17 cellular contexts compared by ENCODE assay signal in genomic region chr7:30472771-30473392, GRCh38. TPM values are rescaled to one million over a fixed set of nuclear protein-coding genes. Genes with fewer than 3 reads are reported as not detected.
A peak's percentile ranks its signal among the peaks of the same experiment; 100 is the strongest.
DNase-seq lines count a peak whose midpoint lies in the region; ATAC-seq, FAIRE-seq and TF ChIP-seq lines count a peak whose summit lies in the region.
"Had no signal": no experiment of that assay in that cellular context is flagged by ENCODE, and none has a peak within 500 bp of the region (broad histone marks: within the 10 kb centered on the region; RNA-seq: fewer than 3 reads in every experiment).

No MANE protein-coding gene starts in this region.

- H3K4me3 ChIP-seq in GM12878 (no peak overlapping the region), thoracic aorta (no peak overlapping the region)

- FAIRE-seq in GM12878 (lab: Jason Lieb, UNC) = no peak
- FAIRE-seq: A204.1 had no signal

- peaks cover 23% of the 10 kb centered on the region for H3K79me2 ChIP-seq in GM12878 (ENCODE audit: control insufficient read depth, insufficient read depth, low read length)

- H3K27me3 Mint-ChIP-seq in activated naive CD8-positive, alpha-beta T cell treated with anti-CD3 and anti-CD28 coated beads, Interleukin-2, amount 10 ng/mL, durations not matched to agents 7 days and 5 days = no peaks in the 10 kb centered on the region
- H3K27me3 Mint-ChIP-seq in activated naive CD8-positive, alpha-beta T cell treated with anti-CD3 and anti-CD28 coated beads, Interleukin-2, amount 50 U/mL, for 24 hours = no peaks in the 10 kb centered on the region
- H3K27me3 Mint-ChIP-seq: central memory CD8-positive, alpha-beta T cell; naive B cell; stimulated activated naive CD8-positive, alpha-beta T cell treated with anti-CD3 and anti-CD28 coated beads, Interleukin-15, Interleukin-2, amounts not matched to agents 100 ng/mL and 50 ng/mL, for 24 hours had no signal

- no peak for TF ChIP-seq RAD21 in GM12878 (IDR thresholded peaks at IDR 0.05; ENCODE audit: insufficient read depth, low read depth, low read length)

- no peak for TF ChIP-seq POLR2A in GM12878 (IDR thresholded peaks at IDR 0.05; ENCODE audit: low read depth, low read length)

- H3K9me3 ChIP-seq in GM12878 (replicated peaks; ENCODE audit: control insufficient read depth, insufficient read depth, low read length) (no peaks in the 10 kb centered on the region; the same call in 2 of the 3 replicates), thoracic aorta (no peaks in the 10 kb centered on the region)

- H3K9me3 Mint-ChIP-seq in activated naive CD8-positive, alpha-beta T cell treated with anti-CD3 and anti-CD28 coated beads, Interleukin-2, amount 10 ng/mL, durations not matched to agents 7 days and 5 days = no peaks in the 10 kb centered on the region
- peaks cover 4% of the 10 kb centered on the region for H3K9me3 Mint-ChIP-seq in activated naive CD8-positive, alpha-beta T cell treated with anti-CD3 and anti-CD28 coated beads, Interleukin-2, amount 50 U/mL, for 24 hours
- H3K9me3 Mint-ChIP-seq: central memory CD8-positive, alpha-beta T cell; stimulated activated naive CD8-positive, alpha-beta T cell treated with anti-CD3 and anti-CD28 coated beads, Interleukin-15, Interleukin-2, amounts not matched to agents 100 ng/mL and 50 ng/mL, for 24 hours had no signal

- H3K27ac Mint-ChIP-seq in activated naive CD8-positive, alpha-beta T cell treated with anti-CD3 and anti-CD28 coated beads, Interleukin-2, amount 10 ng/mL, durations not matched to agents 7 days and 5 days = no peak overlapping the region
- no peak overlapping the region for H3K27ac Mint-ChIP-seq in activated naive CD8-positive, alpha-beta T cell treated with anti-CD3 and anti-CD28 coated beads, Interleukin-2, amount 50 U/mL, for 24 hours

- H3K27ac ChIP-seq in GM12878 (ENCODE audit: control insufficient read depth, insufficient read depth) (no peak overlapping the region), thoracic aorta (peak overlapping the region; percentile 39 to 67)

- intact Hi-C loops in GM12878 (cut with micrococcal nuclease; ENCODE audit: unreplicated experiment) = no loop called here

- H3K36me3 ChIP-seq in GM12878 (ENCODE audit: control insufficient read depth in 2 of 2, insufficient read depth in 2 of 2, low read length in 1 of 2) (0 out of 4 replicates have a peak, but pooled peaks cover 0 to 6% of the 10 kb centered on the region in 2 experiments), thoracic aorta (no peaks in the 10 kb centered on the region)

- POLR2A ChIA-PET in activated naive CD8-positive, alpha-beta T cell treated with anti-CD3 and anti-CD28 coated beads, Interleukin-2, amount 10 ng/mL, durations not matched to agents 7 days and 5 days (lab: Charles Lee) = no interaction called here
- POLR2A ChIA-PET in GM12878 (lab: Charles Lee) = no interaction called here

- RAD21 ChIA-PET in GM12878 (lab: Charles Lee; ENCODE audit: unreplicated experiment) = no interaction called here

- 100% methylated on average over 1 of the region's 1 CpG for WGBS in GM12878 (ENCODE audit: insufficient coverage, insufficient replicate concordance, low lambda C conversion rate, missing lambda C conversion rate)

- CTCF ChIA-PET in GM12878 (lab: Yijun Ruan, JAX) = interaction anchor here (1.1 to 2.0 kb wide), 2 partner anchors 13 to 197 kb away, joined by 3 to 5 read pairs; no protein-coding TSS in a partner anchor

- no peak for DNase-seq in activated naive CD8-positive, alpha-beta T cell treated with anti-CD3 and anti-CD28 coated beads, Interleukin-2, amount 10 ng/mL, durations not matched to agents 7 days and 5 days
- no peak for DNase-seq in activated naive CD8-positive, alpha-beta T cell treated with anti-CD3 and anti-CD28 coated beads, Interleukin-2, amount 50 U/mL, for 24 hours
- no peak for DNase-seq in GM12878 (ENCODE audit: low read depth, low spot score)
- DNase-seq in iris pigment epithelial cell (ENCODE audit: low read depth) = peak; percentile 94
- no peak for DNase-seq in thoracic aorta (ENCODE audit: low spot score)
- no peak for DNase-seq in hippocampal formation (lab: John Stamatoyannopoulos, UW)
- DNase-seq: activated T-cell treated with anti-CD3 and anti-CD28 coated beads for 4 hours, GF-D8, H7, naive B cell, NCI-H1048, T1000 had no signal

- H3K27me3 ChIP-seq in GM12878 (replicated peaks in 1 of 2; ENCODE audit: control insufficient read depth in 2 of 2, insufficient read depth in 2 of 2, low read length in 1 of 2) (no peaks in the 10 kb centered on the region), thoracic aorta (replicated peaks; ENCODE audit: insufficient read depth) (no peaks in the 10 kb centered on the region)

- in situ Hi-C loops in GM12878 (cut with MboI) = no loop called here

- no peak for ATAC-seq in activated naive CD8-positive, alpha-beta T cell treated with anti-CD3 and anti-CD28 coated beads, Interleukin-2, amount 10 ng/mL, durations not matched to agents 7 days and 5 days (ENCODE audit: low read depth)
- ATAC-seq in activated naive CD8-positive, alpha-beta T cell treated with anti-CD3 and anti-CD28 coated beads, Interleukin-2, amount 50 U/mL, for 24 hours = no peak
- ATAC-seq in GM12878 = no peak
- ATAC-seq in thoracic aorta (ENCODE audit: insufficient number of reproducible peaks, low FRiP score, low read depth) = no peak
- no peak for ATAC-seq in HG03565 (IDR thresholded peaks at IDR 0.05; ENCODE audit: unreplicated experiment)
- no peak for ATAC-seq in HG03378 (IDR thresholded peaks at IDR 0.05; ENCODE audit: unreplicated experiment)

- TF ChIP-seq CTCF in GM12878 (IDR thresholded peaks at IDR 0.05 in 2 of 3, conservative IDR thresholded peaks at IDR 0.05 in 1 of 3; ENCODE audit: control insufficient read depth in 2 of 3, extremely low read depth in 1 of 3, insufficient read depth in 1 of 3, low read depth in 3 of 3, low read length in 3 of 3) (no peak), thoracic aorta (IDR thresholded peaks at IDR 0.05) (no peak)

- H3K4me1 ChIP-seq in GM12878 (ENCODE audit: control insufficient read depth, insufficient read depth, low read length) (peaks cover 31% of the 10 kb centered on the region), thoracic aorta (ENCODE audit: control insufficient read depth in 1 of 2, low read depth in 2 of 2) (peaks cover 60 to 100% of the 10 kb centered on the region in 2 donors)

- H3K9ac ChIP-seq in GM12878 (ENCODE audit: control insufficient read depth, insufficient read depth, low read length) = no peak overlapping the region

- H3K4me1 Mint-ChIP-seq in activated naive CD8-positive, alpha-beta T cell treated with anti-CD3 and anti-CD28 coated beads, Interleukin-2, amount 10 ng/mL, durations not matched to agents 7 days and 5 days = peaks cover 78% of the 10 kb centered on the region
- H3K4me1 Mint-ChIP-seq in activated naive CD8-positive, alpha-beta T cell treated with anti-CD3 and anti-CD28 coated beads, Interleukin-2, amount 50 U/mL, for 24 hours = peaks cover 94% of the 10 kb centered on the region

- peak overlapping the region; percentile 15 for H3K4me3 Mint-ChIP-seq in activated naive CD8-positive, alpha-beta T cell treated with anti-CD3 and anti-CD28 coated beads, Interleukin-2, amount 10 ng/mL, durations not matched to agents 7 days and 5 days
- no peak overlapping the region for H3K4me3 Mint-ChIP-seq in activated naive CD8-positive, alpha-beta T cell treated with anti-CD3 and anti-CD28 coated beads, Interleukin-2, amount 50 U/mL, for 24 hours
- H3K4me3 Mint-ChIP-seq: central memory CD8-positive, alpha-beta T cell; stimulated activated naive CD8-positive, alpha-beta T cell treated with anti-CD3 and anti-CD28 coated beads, Interleukin-15, Interleukin-2, amounts not matched to agents 100 ng/mL and 50 ng/mL, for 24 hours had no signal

- no peak for TF ChIP-seq EP300 in GM12878 (IDR thresholded peaks at IDR 0.05; ENCODE audit: borderline replicate concordance in 1 of 2, control insufficient read depth in 1 of 2, low read depth in 2 of 2, low read length in 2 of 2)

- peaks cover 48% of the 10 kb centered on the region for H3K36me3 Mint-ChIP-seq in activated naive CD8-positive, alpha-beta T cell treated with anti-CD3 and anti-CD28 coated beads, Interleukin-2, amount 10 ng/mL, durations not matched to agents 7 days and 5 days
- peaks cover 13% of the 10 kb centered on the region for H3K36me3 Mint-ChIP-seq in activated naive CD8-positive, alpha-beta T cell treated with anti-CD3 and anti-CD28 coated beads, Interleukin-2, amount 50 U/mL, for 24 hours (ENCODE audit: low read depth)

- no peak overlapping the region for H2AFZ ChIP-seq in GM12878 (ENCODE audit: control insufficient read depth, low read depth, low read length)

- BruUV-seq in GM12878 (replicated peaks; lab: Mats Ljungman, UMichigan) = no TSS peak

- H4K20me1 ChIP-seq in GM12878 (ENCODE audit: control insufficient read depth, insufficient read depth) = no peaks in the 10 kb centered on the region

- H3K4me2 ChIP-seq in GM12878 (ENCODE audit: control insufficient read depth, insufficient read depth) = peak overlapping the region; percentile 5; the same call in 1 of the 2 replicates

- SMC1A ChIA-PET in GM12878 (lab: Charles Lee; ENCODE audit: uncharacterized antibody, unreplicated experiment) = interaction anchor here (0.7 to 1.2 kb wide), 3 partner anchors 8 to 26 kb away, joined by 3 to 5 read pairs (median 3); no protein-coding TSS in a partner anchor

RNA-seq across cellular contexts. Expression of gene NOD1, which starts 5.7 kb away (rescaled TPM):
- 10 to 100 TPM; 26.8 to 28.2 TPM for total RNA-seq in activated naive CD8-positive, alpha-beta T cell treated with anti-CD3 and anti-CD28 coated beads, Interleukin-2, amount 10 ng/mL, durations not matched to agents 7 days and 5 days
- total RNA-seq in GM12878 (2013; cell fraction: nucleolus; rRNA removed) = 71.2 and 81.8 TPM in 2 replicates
- total RNA-seq in GM12878 (2014; rRNA removed) (8.8 and 9.3 TPM in 2 replicates), GM12878 (2014; rRNA removed; fragmentation: Illumina TruSeq; extraction: Trizol) (8.4 and 9.0 TPM in 2 replicates), GM12878 (2021) (13.7 and 14.6 TPM in 2 replicates), thoracic aorta (10 to 100 TPM; 16.2 to 47.0 TPM)
- polyA plus RNA-seq in GM12878 (2011; ENCODE audit: low read depth) = 3.5 TPM
- polyA plus RNA-seq in GM12878 (2011; rRNA removed) (12.0 and 13.8 TPM in 2 replicates), GM12878 (2014; fragmentation: Illumina TruSeq; extraction: Trizol) (10.7 and 11.5 TPM in 2 replicates), GM12878 (2014; fragmentation: Nextera tagmentation; extraction: Ambion mirVana) (1 to 10 TPM; 1.8 to 2.2 TPM), GM12878 (2014; rRNA removed) (11.3 and 11.6 TPM in 2 replicates), GM12878 (2016; fragmentation: Nextera tagmentation; extraction: Ambion mirVana) (1 to 10 TPM; 6.4 to 8.4 TPM)
- polyA plus RNA-seq in GM12878 (2011; cell fraction: cytosol; rRNA removed) = 8.8 and 10.8 TPM in 2 replicates
- polyA plus RNA-seq in GM12878 (2011; cell fraction: nucleus; rRNA removed) = 27.2 and 31.4 TPM in 2 replicates
- 4.8 and 5.5 TPM in 2 replicates for polyA plus RNA-seq in GM12878 (2012)
- polyA minus RNA-seq in GM12878 (2011; rRNA and poly(A)+ RNA removed) = 13.2 and 20.8 TPM in 2 replicates
- 4.9 and 6.3 TPM in 2 replicates for polyA minus RNA-seq in GM12878 (2011; cell fraction: cytosol; rRNA and poly(A)+ RNA removed)
- polyA minus RNA-seq in GM12878 (2011; cell fraction: nucleus; rRNA and poly(A)+ RNA removed) = 17.0 and 23.8 TPM in 2 replicates

RNA-seq across cellular contexts. Expression of gene GGCT, which starts 31.7 kb away (rescaled TPM):
- 10 to 100 TPM; 40.2 to 42.7 TPM for total RNA-seq in activated naive CD8-positive, alpha-beta T cell treated with anti-CD3 and anti-CD28 coated beads, Interleukin-2, amount 10 ng/mL, durations not matched to agents 7 days and 5 days
- total RNA-seq in GM12878 (2013; cell fraction: nucleolus; rRNA removed) = 8.6 and 9.7 TPM in 2 replicates
- 61.5 and 71.9 TPM in 2 replicates for total RNA-seq in GM12878 (2014; rRNA removed)
- total RNA-seq in GM12878 (2014; rRNA removed; fragmentation: Illumina TruSeq; extraction: Trizol) = 78.9 and 86.1 TPM in 2 replicates
- total RNA-seq in GM12878 (2021) = 59.1 and 65.2 TPM in 2 replicates
- 25.1 TPM for polyA plus RNA-seq in GM12878 (2011; ENCODE audit: low read depth)
- 57.0 and 91.2 TPM in 2 replicates for polyA plus RNA-seq in GM12878 (2011; rRNA removed)
- polyA plus RNA-seq in GM12878 (2011; cell fraction: cytosol; rRNA removed) = 26.8 and 36.3 TPM in 2 replicates
- 21.6 and 23.1 TPM in 2 replicates for polyA plus RNA-seq in GM12878 (2011; cell fraction: nucleus; rRNA removed)
- 52.8 and 53.0 TPM in 2 replicates for polyA plus RNA-seq in GM12878 (2012)
- polyA plus RNA-seq in GM12878 (2014; fragmentation: Illumina TruSeq; extraction: Trizol) = 87.6 and 115 TPM in 2 replicates
- polyA plus RNA-seq in GM12878 (2014; fragmentation: Nextera tagmentation; extraction: Ambion mirVana) = 100 to 1,000 TPM; 168 to 215 TPM
- polyA plus RNA-seq in GM12878 (2014; rRNA removed) = 92.7 and 96.9 TPM in 2 replicates
- 100 to 1,000 TPM; 108 to 112 TPM for polyA plus RNA-seq in GM12878 (2016; fragmentation: Nextera tagmentation; extraction: Ambion mirVana)
- 5.9 and 10.8 TPM in 2 replicates for polyA minus RNA-seq in GM12878 (2011; rRNA and poly(A)+ RNA removed)
- 8.7 and 10.1 TPM in 2 replicates for polyA minus RNA-seq in GM12878 (2011; cell fraction: cytosol; rRNA and poly(A)+ RNA removed)
- 9.2 and 13.8 TPM in 2 replicates for polyA minus RNA-seq in GM12878 (2011; cell fraction: nucleus; rRNA and poly(A)+ RNA removed)
- 10 to 100 TPM; 11.8 to 24.6 TPM for total RNA-seq in thoracic aorta
